ENCODE assay signal across 14 cellular contexts in the genomic region with DNA sequence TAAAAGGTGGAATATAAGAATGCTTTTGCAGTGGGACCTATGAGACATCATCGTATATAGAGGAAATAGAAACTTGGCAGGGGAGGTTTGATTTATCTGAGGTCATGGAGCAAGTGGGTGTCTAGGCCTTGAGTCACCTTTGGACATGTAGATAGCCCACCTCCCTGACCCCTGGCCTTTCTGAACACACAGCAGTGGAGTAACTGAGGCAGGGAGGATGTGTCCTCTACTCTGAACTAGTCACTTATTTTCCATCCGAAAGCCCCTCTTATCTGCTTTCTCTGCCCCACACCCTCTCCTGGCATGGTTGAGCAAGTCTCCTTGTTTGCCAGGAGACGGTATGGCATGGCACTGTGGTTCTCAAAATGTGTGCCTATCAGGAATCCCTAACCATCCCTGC. TPM values are rescaled to one million over a fixed set of nuclear protein-coding genes. Genes with fewer than 3 reads are reported as not detected.
DNase-seq lines count a peak whose midpoint lies in the region; ATAC-seq, FAIRE-seq and TF ChIP-seq lines count a peak whose summit lies in the region.
"Had no signal": no experiment of that assay in that cellular context is flagged by ENCODE, and none has a peak within 500 bp of the region (broad histone marks: within the 10 kb centered on the region; RNA-seq: fewer than 3 reads in every experiment).

No MANE protein-coding gene starts in this region.

- H3K79me2 ChIP-seq in smooth muscle cell (ENCODE audit: low read depth) = peaks cover 34% of the 10 kb centered on the region

- no peak overlapping the region for H3K4me3 ChIP-seq in bronchial epithelial cell (ENCODE audit: low read depth, low read length)
- H3K4me3 ChIP-seq in smooth muscle cell = no peak overlapping the region

- DNase-seq in T-helper 1 cell (no peak), M059J (ENCODE audit: low read depth) (peak; percentile 48), bronchial epithelial cell (ENCODE audit: low read depth) (peak; percentile 61), smooth muscle cell (lab: John Stamatoyannopoulos, UW; ENCODE audit: unreplicated experiment) (no peak), DMS153 treated with DMSO at 0.1 percent for 48 hours (lab: John Stamatoyannopoulos, UW; ENCODE audit: unreplicated experiment) (no peak)
- DNase-seq: activated CD8-positive, alpha-beta memory T cell treated with anti-CD3 and anti-CD28 coated beads, Interleukin-2, amount 50 U/mL, for 4 hours; caudate nucleus; NCI-H2081; SW 1271 had no signal

- peak overlapping the region; percentile 71 for H3K4me2 ChIP-seq in smooth muscle cell

- TF ChIP-seq CTCF in bronchial epithelial cell (IDR thresholded peaks at IDR 0.05; ENCODE audit: insufficient read depth, low read length, severe bottlenecking) (no peak), smooth muscle cell (IDR thresholded peaks at IDR 0.05; ENCODE audit: borderline replicate concordance, insufficient read depth, poor library complexity, severe bottlenecking) (no peak)

- H3K4me3 Mint-ChIP-seq in T-helper 1 cell treated with Interleukin-12 subunit alpha and Interleukin-12 subunit beta and Interleukin-4 antibody, amounts not matched to agents 30 μg/mL and 1 μg/mL, for 36 hours = peak overlapping the region; percentile 80
- H3K4me3 Mint-ChIP-seq: nephron had no signal

- ATAC-seq in HG03045 (IDR thresholded peaks at IDR 0.05; ENCODE audit: unreplicated experiment) = no peak
- ATAC-seq in GM18858 (IDR thresholded peaks at IDR 0.05; ENCODE audit: unreplicated experiment) = no peak

- H3K36me3 Mint-ChIP-seq in T-helper 1 cell treated with Interleukin-12 subunit alpha and Interleukin-12 subunit beta and Interleukin-4 antibody, amounts not matched to agents 30 μg/mL and 1 μg/mL, for 36 hours (ENCODE audit: low read depth) = peaks cover 58% of the 10 kb centered on the region

- peak overlapping the region; percentile 53 for H3K9ac ChIP-seq in smooth muscle cell (ENCODE audit: low read depth)

- no peaks in the 10 kb centered on the region for H3K27me3 Mint-ChIP-seq in T-helper 1 cell treated with Interleukin-12 subunit alpha and Interleukin-12 subunit beta and Interleukin-4 antibody, amounts not matched to agents 30 μg/mL and 1 μg/mL, for 36 hours (ENCODE audit: low read depth)

- H3F3A ChIP-seq in smooth muscle cell (ENCODE audit: low read depth) = peaks cover 5% of the 10 kb centered on the region

- peaks cover 85% of the 10 kb centered on the region for H3K4me1 Mint-ChIP-seq in T-helper 1 cell treated with Interleukin-12 subunit alpha and Interleukin-12 subunit beta and Interleukin-4 antibody, amounts not matched to agents 30 μg/mL and 1 μg/mL, for 36 hours (ENCODE audit: low read depth)

- H3K9me3 ChIP-seq in smooth muscle cell (replicated peaks; ENCODE audit: low read depth) = no peaks in the 10 kb centered on the region

- H4K20me1 ChIP-seq in smooth muscle cell (ENCODE audit: low read depth) = peaks cover 1% of the 10 kb centered on the region

- H3K27ac ChIP-seq in smooth muscle cell (ENCODE audit: low read depth) = peak overlapping the region; percentile 99

- H3K36me3 ChIP-seq in bronchial epithelial cell (ENCODE audit: control insufficient read depth, insufficient read depth, low read length) (peaks cover 10% of the 10 kb centered on the region), smooth muscle cell (ENCODE audit: low read depth) (no peaks in the 10 kb centered on the region)

- no peak overlapping the region for H2AFZ ChIP-seq in smooth muscle cell (ENCODE audit: low read depth)

- H3K27me3 ChIP-seq in bronchial epithelial cell (ENCODE audit: control insufficient read depth, insufficient read depth, low read length) (no peaks in the 10 kb centered on the region), smooth muscle cell (ENCODE audit: low read depth) (no peaks in the 10 kb centered on the region)

- H3K4me1 ChIP-seq in smooth muscle cell (ENCODE audit: low read depth) = peaks cover 21% of the 10 kb centered on the region

- FAIRE-seq in bronchial epithelial cell (lab: Jason Lieb, UNC) = no peak
- FAIRE-seq: A204.1 had no signal

- WGBS in smooth muscle cell (ENCODE audit: low lambda C conversion rate) = 85% methylated on average over 3 of the region's 3 CpGs

- H3K9me3 Mint-ChIP-seq in T-helper 1 cell treated with Interleukin-12 subunit alpha and Interleukin-12 subunit beta and Interleukin-4 antibody, amounts not matched to agents 30 μg/mL and 1 μg/mL, for 36 hours = no peaks in the 10 kb centered on the region
- H3K9me3 Mint-ChIP-seq: nephron had no signal

- peak overlapping the region; percentile 96 for H3K27ac Mint-ChIP-seq in T-helper 1 cell treated with Interleukin-12 subunit alpha and Interleukin-12 subunit beta and Interleukin-4 antibody, amounts not matched to agents 30 μg/mL and 1 μg/mL, for 36 hours
- H3K27ac Mint-ChIP-seq: nephron had no signal

RNA-seq across cellular contexts. Expression of a gene that starts 7.9 kb away (rescaled TPM):
- 41.6 and 50.0 TPM in 2 replicates for total RNA-seq in M059J (2014; rRNA removed; shearing (Covaris generic))
- total RNA-seq in bronchial epithelial cell (48.7 and 84.9 TPM in 2 replicates), smooth muscle cell (43.8 and 58.6 TPM in 2 replicates)
- polyA plus RNA-seq in smooth muscle cell = 252 and 270 TPM in 2 replicates

Comparison
In these comparisons a context has a peak if more than half of its experiments do, and no peak if none do; other contexts are left out.
1. DNase-seq: peak in M059J (single experiment) and bronchial epithelial cell (single experiment); none in T-helper 1 cell (0 of 5), smooth muscle cell (single experiment) and DMS153 treated with DMSO at 0.1 percent for 48 hours (single experiment).